8 cellular contexts compared by ENCODE assay signal in the genomic region with DNA sequence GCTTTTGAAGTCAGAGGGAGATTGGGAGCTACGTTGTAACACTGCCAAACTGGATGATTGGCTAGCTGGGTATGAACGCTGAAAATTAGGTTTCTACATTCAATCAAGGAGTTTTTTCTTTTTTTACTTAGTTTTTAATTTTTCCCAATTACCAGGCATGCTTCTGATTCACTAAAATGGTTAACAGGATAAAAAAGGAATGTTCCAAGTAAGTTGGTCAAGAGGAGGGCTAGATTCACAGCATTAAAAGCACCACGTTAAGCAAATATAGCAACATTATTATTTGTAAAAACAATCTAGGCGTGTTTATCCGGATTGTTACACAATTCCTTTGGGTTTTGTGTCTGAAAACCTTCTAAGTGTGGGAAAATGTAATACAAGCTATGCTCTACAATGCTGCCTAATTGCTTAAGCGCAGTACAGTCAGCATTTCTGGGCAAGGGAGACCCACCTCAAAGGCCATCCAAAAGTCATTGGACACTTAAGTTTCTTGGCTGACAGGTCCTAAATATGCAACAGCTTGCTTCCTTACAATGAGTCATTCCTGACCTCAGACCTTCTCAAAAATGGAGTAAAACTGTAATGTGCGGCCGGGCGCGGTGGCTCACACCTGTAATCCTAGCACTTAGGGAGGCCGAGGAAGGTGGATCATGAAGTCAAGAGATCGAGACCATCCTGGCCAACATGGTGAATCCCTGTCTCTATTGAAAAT. TPM values are rescaled to one million over a fixed set of nuclear protein-coding genes. Genes with fewer than 3 reads are reported as not detected.
DNase-seq lines count a peak whose midpoint lies in the region; ATAC-seq, FAIRE-seq and TF ChIP-seq lines count a peak whose summit lies in the region.

No MANE protein-coding gene starts in this region.

- H3K36me3 ChIP-seq in NT2/D1 (ENCODE audit: insufficient read depth, insufficient read length, low read length) (peaks cover 54% of the 10 kb centered on the region), GM12878 (ENCODE audit: control insufficient read depth in 2 of 2, insufficient read depth in 2 of 2, low read length in 1 of 2) (peaks cover 10 to 24% of the 10 kb centered on the region in 2 experiments), kidney epithelial cell (ENCODE audit: control insufficient read depth, insufficient read depth, low read length) (peaks cover 4% of the 10 kb centered on the region), stomach smooth muscle (ENCODE audit: control insufficient read depth in 2 of 2, insufficient read depth in 2 of 2, low read length in 2 of 2) (peaks cover 17 to 32% of the 10 kb centered on the region in 2 donors)

- ATAC-seq in GM12878 (no peak), GM19397 (IDR thresholded peaks at IDR 0.05; ENCODE audit: unreplicated experiment) (no peak)

- H3K4me2 ChIP-seq in GM12878 (ENCODE audit: control insufficient read depth, insufficient read depth) = peak overlapping the region; percentile 99

- peaks cover 9% of the 10 kb centered on the region; the same call in 1 of the 2 replicates for H4K20me1 ChIP-seq in GM12878 (ENCODE audit: control insufficient read depth, insufficient read depth)

- CTCF ChIA-PET in GM12878 (lab: Yijun Ruan, JAX) = interaction anchor here (0.9 to 5.6 kb wide), 10 partner anchors 10 to 112 kb away, joined by 3 to 61 read pairs (median 20); a partner anchor contains a TSS

- in situ Hi-C loops in GM12878 (cut with MboI) = no loop called here

- peaks cover 58% of the 10 kb centered on the region for H3K79me2 ChIP-seq in GM12878 (ENCODE audit: control insufficient read depth, insufficient read depth, low read length)

- H3K4me1 ChIP-seq in NT2/D1 (ENCODE audit: insufficient read depth, insufficient read length) (peaks cover 14% of the 10 kb centered on the region), GM12878 (ENCODE audit: control insufficient read depth, insufficient read depth, low read length) (peaks cover 22% of the 10 kb centered on the region), stomach smooth muscle (ENCODE audit: control insufficient read depth, insufficient read depth, low read length) (peaks cover 26% of the 10 kb centered on the region)

- H3K4me3 ChIP-seq in NT2/D1 (ENCODE audit: insufficient read length, low read depth) (peak overlapping the region; percentile 100), GM12878 (peak overlapping the region; percentile 92), kidney epithelial cell (ENCODE audit: low read depth, low read length) (peak overlapping the region; percentile 100), stomach smooth muscle (ENCODE audit: low read length in 2 of 2) (peak overlapping the region; percentile 96 to 99)

- TF ChIP-seq RAD21 in GM12878 (IDR thresholded peaks at IDR 0.05; ENCODE audit: insufficient read depth, low read depth, low read length) = no peak

- no peaks in the 10 kb centered on the region for H3K9me3 ChIP-seq in NT2/D1 (ENCODE audit: insufficient read depth, low read length)
- no peaks in the 10 kb centered on the region for H3K9me3 ChIP-seq in GM12878 (replicated peaks; ENCODE audit: control insufficient read depth, insufficient read depth, low read length)
- H3K9me3 ChIP-seq in stomach smooth muscle (ENCODE audit: control insufficient read depth in 2 of 2, low read length in 2 of 2) = no peaks in the 10 kb centered on the region

- intact Hi-C loops in GM12878 (cut with micrococcal nuclease; ENCODE audit: unreplicated experiment) = loop anchor here (10.0 kb wide), 1 partner anchor 215 kb away; a partner anchor contains a TSS

- H3K9ac ChIP-seq in NT2/D1 (ENCODE audit: insufficient read length, low read depth) (peak overlapping the region; percentile 100), GM12878 (ENCODE audit: control insufficient read depth, insufficient read depth, low read length) (peak overlapping the region; percentile 98), stomach smooth muscle (ENCODE audit: low read length in 2 of 2) (peak overlapping the region; percentile 90 to 99)

- H3K27ac ChIP-seq in GM12878 (ENCODE audit: control insufficient read depth, insufficient read depth) = peak overlapping the region; percentile 87
- peak overlapping the region; percentile 66 for H3K27ac ChIP-seq in stomach smooth muscle (ENCODE audit: low read length)

- no TSS peak for BruUV-seq in GM12878 (replicated peaks; lab: Mats Ljungman, UMichigan)

- no peak overlapping the region for H2AFZ ChIP-seq in GM12878 (ENCODE audit: control insufficient read depth, low read depth, low read length)

- under 1% methylated on average over 12 of the region's 12 CpGs for WGBS in GM12878 (ENCODE audit: insufficient coverage, insufficient replicate concordance, low lambda C conversion rate, missing lambda C conversion rate)

- RAD21 ChIA-PET in GM12878 (lab: Charles Lee; ENCODE audit: unreplicated experiment) = interaction anchor here (1.2 to 2.6 kb wide), 3 partner anchors 27 to 113 kb away, joined by 4 to 23 read pairs (median 4); no protein-coding TSS in a partner anchor

- peak; percentile 61 for DNase-seq in EL
- no peak for DNase-seq in NT2/D1 (ENCODE audit: low read depth, low spot score)
- DNase-seq in GM12878 (ENCODE audit: low read depth, low spot score) = no peak
- DNase-seq in kidney epithelial cell (ENCODE audit: low read depth) = peak; percentile 19
- DNase-seq in SKM-1 (lab: John Stamatoyannopoulos, UW; ENCODE audit: unreplicated experiment) = no peak
- no peak for DNase-seq in SW480 (ENCODE audit: low spot score)

- TF ChIP-seq CTCF in GM12878 (IDR thresholded peaks at IDR 0.05 in 2 of 3, conservative IDR thresholded peaks at IDR 0.05 in 1 of 3; ENCODE audit: control insufficient read depth in 2 of 3, extremely low read depth in 1 of 3, insufficient read depth in 1 of 3, low read depth in 3 of 3, low read length in 3 of 3) (no peak), kidney epithelial cell (IDR thresholded peaks at IDR 0.05; ENCODE audit: insufficient read depth, low read length, poor library complexity, severe bottlenecking) (no peak)

- no peaks in the 10 kb centered on the region for H3K27me3 ChIP-seq in NT2/D1 (ENCODE audit: insufficient read depth, insufficient read length)
- no peaks in the 10 kb centered on the region for H3K27me3 ChIP-seq in GM12878 (replicated peaks in 1 of 2; ENCODE audit: control insufficient read depth in 2 of 2, insufficient read depth in 2 of 2, low read length in 1 of 2)
- no peaks in the 10 kb centered on the region for H3K27me3 ChIP-seq in kidney epithelial cell (ENCODE audit: control insufficient read depth, insufficient read depth, low read length)
- H3K27me3 ChIP-seq in stomach smooth muscle (ENCODE audit: control insufficient read depth in 1 of 2, insufficient read depth in 2 of 2, low read length in 2 of 2) = no peaks in the 10 kb centered on the region

- TF ChIP-seq POLR2A in GM12878 (IDR thresholded peaks at IDR 0.05; ENCODE audit: low read depth, low read length) = 0 out of 2 replicates have a peak, but pooled peaks have one; percentile 17

- SMC1A ChIA-PET in GM12878 (lab: Charles Lee; ENCODE audit: uncharacterized antibody, unreplicated experiment) = interaction anchor here (1.0 to 4.2 kb wide), 6 partner anchors 9 to 89 kb away, joined by 3 to 37 read pairs (median 5); a partner anchor contains a TSS

- POLR2A ChIA-PET in GM12878 (lab: Charles Lee) = interaction anchor here (0.6 to 3.9 kb wide), 4 partner anchors 25 to 91 kb away, joined by 3 to 76 read pairs (median 3); a partner anchor contains a TSS

- no peak for FAIRE-seq in GM12878 (lab: Jason Lieb, UNC)

- no peak for TF ChIP-seq EP300 in GM12878 (IDR thresholded peaks at IDR 0.05; ENCODE audit: borderline replicate concordance in 1 of 2, control insufficient read depth in 1 of 2, low read depth in 2 of 2, low read length in 2 of 2)

RNA-seq across cellular contexts. Expression of a gene that starts 1.2 kb away (rescaled TPM):
- 746 and 806 TPM in 2 replicates for total RNA-seq in GM12878 (2013; cell fraction: nucleolus; rRNA removed)
- total RNA-seq in GM12878 (2014; rRNA removed) = 6,095 and 6,267 TPM in 2 replicates
- total RNA-seq in GM12878 (2014; rRNA removed; fragmentation: Illumina TruSeq; extraction: Trizol) = 4,804 and 4,972 TPM in 2 replicates
- 4,342 and 4,473 TPM in 2 replicates for total RNA-seq in GM12878 (2021)
- polyA plus RNA-seq in GM12878 (2011; ENCODE audit: low read depth) = 10,931 TPM
- 4,342 and 6,647 TPM in 2 replicates for polyA plus RNA-seq in GM12878 (2011; rRNA removed)
- 11,436 and 11,538 TPM in 2 replicates for polyA plus RNA-seq in GM12878 (2011; cell fraction: cytosol; rRNA removed)
- polyA plus RNA-seq in GM12878 (2011; cell fraction: nucleus; rRNA removed) = 3,468 and 4,357 TPM in 2 replicates
- polyA plus RNA-seq in GM12878 (2012) = 6,488 and 7,133 TPM in 2 replicates
- 4,326 and 6,258 TPM in 2 replicates for polyA plus RNA-seq in GM12878 (2014; fragmentation: Illumina TruSeq; extraction: Trizol)
- 1,000 to 10,000 TPM; 6,784 to 8,495 TPM for polyA plus RNA-seq in GM12878 (2014; fragmentation: Nextera tagmentation; extraction: Ambion mirVana)
- 7,537 and 7,931 TPM in 2 replicates for polyA plus RNA-seq in GM12878 (2014; rRNA removed)
- 1,000 to 10,000 TPM; 2,171 to 2,235 TPM for polyA plus RNA-seq in GM12878 (2016; fragmentation: Nextera tagmentation; extraction: Ambion mirVana)
- polyA minus RNA-seq in GM12878 (2011; rRNA and poly(A)+ RNA removed) = 5,528 and 7,467 TPM in 2 replicates
- 1,348 and 1,626 TPM in 2 replicates for polyA minus RNA-seq in GM12878 (2011; cell fraction: cytosol; rRNA and poly(A)+ RNA removed)
- 556 and 712 TPM in 2 replicates for polyA minus RNA-seq in GM12878 (2011; cell fraction: nucleus; rRNA and poly(A)+ RNA removed)
- total RNA-seq in kidney epithelial cell = 4,934 and 7,044 TPM in 2 replicates

RNA-seq across cellular contexts. Expression of a gene that starts 5.2 kb away (rescaled TPM):
- total RNA-seq in GM12878 (2013; cell fraction: nucleolus; rRNA removed) = 380 and 510 TPM in 2 replicates
- total RNA-seq in GM12878 (2014; rRNA removed) = 89.6 and 90.7 TPM in 2 replicates
- total RNA-seq in GM12878 (2014; rRNA removed; fragmentation: Illumina TruSeq; extraction: Trizol) = 41.6 and 43.8 TPM in 2 replicates
- 137 and 150 TPM in 2 replicates for total RNA-seq in GM12878 (2021)
- 53.5 TPM for polyA plus RNA-seq in GM12878 (2011; ENCODE audit: low read depth)
- 22.8 and 39.8 TPM in 2 replicates for polyA plus RNA-seq in GM12878 (2011; rRNA removed)
- polyA plus RNA-seq in GM12878 (2011; cell fraction: cytosol; rRNA removed) = 40.6 and 52.3 TPM in 2 replicates
- 433 and 567 TPM in 2 replicates for polyA plus RNA-seq in GM12878 (2011; cell fraction: nucleus; rRNA removed)
- polyA plus RNA-seq in GM12878 (2012) = 49.9 and 56.2 TPM in 2 replicates
- polyA plus RNA-seq in GM12878 (2014; fragmentation: Illumina TruSeq; extraction: Trizol) = 40.8 and 54.4 TPM in 2 replicates
- polyA plus RNA-seq in GM12878 (2014; fragmentation: Nextera tagmentation; extraction: Ambion mirVana) = 10 to 100 TPM; 10.8 to 12.1 TPM
- polyA plus RNA-seq in GM12878 (2014; rRNA removed) = 95.3 and 102 TPM in 2 replicates
- polyA plus RNA-seq in GM12878 (2016; fragmentation: Nextera tagmentation; extraction: Ambion mirVana) = 10 to 100 TPM; 62.2 to 65.1 TPM
- polyA minus RNA-seq in GM12878 (2011; rRNA and poly(A)+ RNA removed) = 131 and 147 TPM in 2 replicates
- 50.5 and 61.8 TPM in 2 replicates for polyA minus RNA-seq in GM12878 (2011; cell fraction: cytosol; rRNA and poly(A)+ RNA removed)
- 129 and 222 TPM in 2 replicates for polyA minus RNA-seq in GM12878 (2011; cell fraction: nucleus; rRNA and poly(A)+ RNA removed)
- 78.4 and 84.8 TPM in 2 replicates for total RNA-seq in kidney epithelial cell

Comparison
In these comparisons a context has a peak if more than half of its experiments do, and no peak if none do; other contexts are left out.
1. DNase-seq: peak in EL (single experiment) and kidney epithelial cell (single experiment); none in NT2/D1 (single experiment), GM12878 (single experiment), SKM-1 (single experiment) and SW480 (single experiment).
2. Peak in every context shown above with its lines, with median percentiles within 50 percentile points of each other: H3K4me3 ChIP-seq and H3K9ac ChIP-seq.